Comparison of ENCODE assay signal across 8 cellular contexts in the genomic region with DNA sequence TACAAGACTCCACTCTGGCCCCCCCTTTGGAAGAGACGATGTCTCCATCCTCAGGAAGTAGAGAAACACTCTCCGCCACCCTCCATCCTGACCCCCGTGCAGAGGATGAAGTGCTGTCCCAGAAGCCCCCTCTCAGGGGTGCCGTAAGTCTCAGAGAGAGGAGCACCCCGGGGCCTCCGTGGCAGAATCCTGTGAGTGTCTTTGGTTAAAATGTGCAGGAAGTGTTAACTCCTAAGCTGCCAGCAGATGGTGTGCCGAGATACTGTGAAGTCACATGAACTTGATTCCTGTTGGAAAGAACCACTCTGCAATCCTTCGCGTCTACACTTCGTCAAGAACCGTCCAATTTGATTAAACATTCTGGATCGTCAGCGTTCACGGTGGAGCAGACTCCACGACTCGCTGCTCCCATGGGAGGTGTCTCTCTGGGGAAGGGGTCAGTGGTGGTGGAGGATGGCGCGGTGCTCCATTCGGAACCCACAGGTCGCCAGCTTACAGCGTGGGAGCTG. TPM values are rescaled to one million over a fixed set of nuclear protein-coding genes. Genes with fewer than 3 reads are reported as not detected.
DNase-seq lines count a peak whose midpoint lies in the region; TF ChIP-seq lines count a peak whose summit lies in the region.

No MANE protein-coding gene starts in this region.

- 63% methylated on average over 21 of the region's 21 CpGs; no CpG with 5 or more reads in 1 of the 2 donors for WGBS in transverse colon (ENCODE audit: low coverage in 1 of 2), 2 donors

- no peaks in the 10 kb centered on the region for H3K9me3 ChIP-seq in Loucy (ENCODE audit: insufficient read depth, low read depth, low read length)
- H3K9me3 ChIP-seq in transverse colon: no peaks in the 10 kb centered on the region

- peak overlapping the region; percentile 62 for H3K4me2 ChIP-seq in Loucy (ENCODE audit: low read depth, low read length, poor library complexity, severe bottlenecking)

- H3K27me3 ChIP-seq in Loucy (ENCODE audit: insufficient read depth, low read length, poor library complexity, severe bottlenecking) (no peaks in the 10 kb centered on the region), transverse colon (no peaks in the 10 kb centered on the region)

- TF ChIP-seq EP300 in transverse colon (IDR thresholded peaks at IDR 0.05; ENCODE audit: low read depth): no peak

- peaks cover 3% of the 10 kb centered on the region for H4K20me1 ChIP-seq in Loucy (ENCODE audit: insufficient read depth, low read length, poor library complexity, severe bottlenecking)

- no peak overlapping the region for H2AFZ ChIP-seq in Loucy (ENCODE audit: low read length)

- peaks cover 99% of the 10 kb centered on the region for H3K79me2 ChIP-seq in Loucy (ENCODE audit: insufficient read depth, low read length)

- peak overlapping the region; percentile 97 for H3K27ac Mint-ChIP-seq in activated naive CD8-positive, alpha-beta T cell

- H3K4me3 Mint-ChIP-seq in activated naive CD8-positive, alpha-beta T cell: peak overlapping the region; percentile 87

- H3K4me1 Mint-ChIP-seq in activated naive CD8-positive, alpha-beta T cell (ENCODE audit: low read depth): peaks cover 81% of the 10 kb centered on the region

- no peak for TF ChIP-seq POLR2A in transverse colon (IDR thresholded peaks at IDR 0.05)

- intact Hi-C loops in transverse colon (cut with DNase I; ENCODE audit: low total_unique reads): no loop called here

- no peaks in the 10 kb centered on the region for H3F3A ChIP-seq in Loucy (ENCODE audit: low read depth)

- TF ChIP-seq CTCF in Loucy (conservative IDR thresholded peaks at IDR 0.05; ENCODE audit: low read length) (peak; percentile 28; the same call in 1 of the 2 replicates), transverse colon (IDR thresholded peaks at IDR 0.05) (no peak)

- in situ Hi-C loops in transverse colon (cut with MboI; ENCODE audit: low pct_ligation_motif_present in 1 of 4, low pct_unique_long_range_greater_than_20kb in 1 of 4, low sequenced_read_pairs in 3 of 4): no loop called here
- in situ Hi-C loops in G401 (cut with HindIII; ENCODE audit: low sequenced_read_pairs): no loop called here

- H3K9me2 ChIP-seq in Loucy (replicated peaks; ENCODE audit: low read depth, low read length): no peaks in the 10 kb centered on the region

- DNase-seq in NCI-H524 (lab: John Stamatoyannopoulos, UW) (peak; percentile 12 to 58), NCI-H524 treated with DMSO at 0.1 percent for 48 hours (lab: John Stamatoyannopoulos, UW) (no peak), left kidney (ENCODE audit: low read depth, low spot score) (peak; percentile 92), transverse colon (no peak), NCI-H146 treated with DMSO at 0.1 percent for 48 hours (lab: John Stamatoyannopoulos, UW; ENCODE audit: unreplicated experiment) (no peak), G401 (ENCODE audit: low spot score) (no peak)

- peak overlapping the region; percentile 43 for H3K4me3 ChIP-seq in Loucy (ENCODE audit: low read length, poor library complexity, severe bottlenecking)
- H3K4me3 ChIP-seq in transverse colon: no peak overlapping the region

- H3K27me3 Mint-ChIP-seq in activated naive CD8-positive, alpha-beta T cell: no peaks in the 10 kb centered on the region

- H3K36me3 Mint-ChIP-seq in activated naive CD8-positive, alpha-beta T cell: peaks cover 14% of the 10 kb centered on the region

- peak overlapping the region; percentile 28 for H3K9ac ChIP-seq in Loucy (ENCODE audit: low read depth, low read length, poor library complexity, severe bottlenecking)

- no peaks in the 10 kb centered on the region for H3K36me3 ChIP-seq in Loucy (ENCODE audit: insufficient read depth, low read length)
- H3K36me3 ChIP-seq in transverse colon: no peaks in the 10 kb centered on the region

- H3K27ac ChIP-seq in transverse colon: peak overlapping the region; percentile 50 to 98 (median 56)

- peaks cover 41% of the 10 kb centered on the region for H3K4me1 ChIP-seq in Loucy (ENCODE audit: insufficient read depth, low read length, poor library complexity, severe bottlenecking)
- peaks cover 16 to 41% (median 37%) of the 10 kb centered on the region in 4 donors for H3K4me1 ChIP-seq in transverse colon

- H3K9me3 Mint-ChIP-seq in activated naive CD8-positive, alpha-beta T cell (ENCODE audit: low read depth): no peaks in the 10 kb centered on the region

RNA-seq across cellular contexts. Expression of a gene that starts 5.6 kb away (rescaled TPM):
- 10 to 100 TPM; 15.3 to 25.1 (median 18.7) TPM for total RNA-seq in transverse colon
- 18.3 and 28.4 TPM in 2 replicates for total RNA-seq in G401 (2014; rRNA removed; shearing (Covaris generic))

RNA-seq across cellular contexts. Expression of a gene that starts 20.5 kb away (rescaled TPM):
- total RNA-seq in transverse colon: not detected
- total RNA-seq in G401 (2014; rRNA removed; shearing (Covaris generic)): not detected in 2 replicates

Comparison
In these comparisons a context has a peak if more than half of its experiments do, and no peak if none do; other contexts are left out.
1. DNase-seq: peak in NCI-H524 (2 of 2) and left kidney (single experiment); none in NCI-H524 treated with DMSO at 0.1 percent for 48 hours (single experiment), transverse colon (single experiment), NCI-H146 treated with DMSO at 0.1 percent for 48 hours (single experiment) and G401 (single experiment).